8 cellular contexts compared by ENCODE assay signal in the genomic region with DNA sequence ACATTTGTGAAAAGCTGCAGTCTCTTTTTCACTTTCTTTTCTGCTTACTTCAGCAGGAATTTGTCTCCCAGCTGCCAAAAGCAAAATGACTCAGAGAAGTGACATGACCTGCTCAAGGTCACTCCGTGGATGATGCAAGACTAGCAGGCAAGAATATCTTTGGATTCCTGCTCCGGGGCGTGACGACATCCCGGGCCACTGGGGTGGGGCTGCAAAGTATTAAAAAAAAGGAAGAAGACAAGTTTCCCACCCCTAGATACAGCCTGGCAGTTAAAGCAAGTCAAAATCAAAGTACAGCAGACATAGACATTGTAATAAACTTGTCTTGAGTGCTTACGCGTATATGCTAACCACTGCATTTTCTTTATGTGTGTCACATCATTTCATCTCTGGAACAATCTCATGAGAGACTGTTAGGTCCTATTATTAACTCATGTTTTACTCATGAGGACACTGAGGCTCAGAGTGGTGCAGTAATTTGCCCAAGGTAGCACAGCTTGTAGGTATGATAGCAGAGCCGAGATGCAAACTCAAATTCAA.
DNase-seq lines count a peak whose midpoint lies in the region; ATAC-seq and TF ChIP-seq lines count a peak whose summit lies in the region.

No MANE protein-coding gene starts in this region.

- in situ Hi-C loops in IMR-90 (cut with MboI; ENCODE audit: low sequenced_read_pairs), result no loop called here
- in situ Hi-C loops in GM13976 (cut with MboI; ENCODE audit: low sequenced_read_pairs, unreplicated experiment), result loop anchor here (25.0 kb wide), 1 partner anchor 333 kb away; no protein-coding TSS in a partner anchor

- peak overlapping the region; percentile 73; the same call in 1 of the 2 replicates for H4K91ac ChIP-seq in IMR-90 (ENCODE audit: insufficient read depth, low read depth, low read length)

- peak overlapping the region; percentile 5 for H2AK5ac ChIP-seq in IMR-90 (ENCODE audit: low read depth, low read length)

- no peak overlapping the region for H3K27ac Mint-ChIP-seq in glutamatergic neuron (ENCODE audit: unreplicated experiment)

- H2BK15ac ChIP-seq in IMR-90 (ENCODE audit: low read depth, low read length), result peak overlapping the region; percentile 26; the same call in 2 of the 3 replicates

- TF ChIP-seq POLR2A in IMR-90 (IDR thresholded peaks at IDR 0.05; ENCODE audit: low read depth, low read length) (no peak), testis (IDR thresholded peaks at IDR 0.05) (no peak)

- no peaks in the 10 kb centered on the region for H3K27me3 Mint-ChIP-seq in glutamatergic neuron (ENCODE audit: unreplicated experiment)

- H3K4me1 ChIP-seq in BLaER1 (peaks cover 83% of the 10 kb centered on the region), IMR-90 (ENCODE audit: control insufficient read depth, insufficient read depth, low read length) (peaks cover 21% of the 10 kb centered on the region), adipocyte (ENCODE audit: control insufficient read depth, insufficient read depth, low read length) (peaks cover 51% of the 10 kb centered on the region), testis (peaks cover 57% of the 10 kb centered on the region)

- ATAC-seq in IMR-90 (ENCODE audit: low read depth), result peak; percentile 41
- ATAC-seq in HG03378 (IDR thresholded peaks at IDR 0.05; ENCODE audit: unreplicated experiment), result no peak

- peaks cover 8% of the 10 kb centered on the region for H3K9me1 ChIP-seq in IMR-90 (ENCODE audit: insufficient read depth, low read length)

- H3K27ac ChIP-seq in BLaER1 (no peak overlapping the region), IMR-90 (ENCODE audit: insufficient read depth, low read length) (peak overlapping the region; percentile 2; the same call in 1 of the 2 replicates), testis (peak overlapping the region; percentile 52 to 74)

- H3K79me1 ChIP-seq in IMR-90 (ENCODE audit: low read depth in 1 of 2, low read length in 2 of 2), result no peaks in the 10 kb centered on the region

- H3K56ac ChIP-seq in IMR-90 (ENCODE audit: extremely low read depth, insufficient read depth, low read length), result no peak overlapping the region

- POLR2A ChIA-PET in IMR-90 (lab: Charles Lee; ENCODE audit: unreplicated experiment), result no interaction called here

- TF ChIP-seq CTCF in IMR-90 (conservative IDR thresholded peaks at IDR 0.05; ENCODE audit: low read depth, low read length) (no peak), testis (IDR thresholded peaks at IDR 0.05) (no peak), glutamatergic neuron (IDR thresholded peaks at IDR 0.05; ENCODE audit: partially characterized antibody, unreplicated experiment) (no peak), GM13976 (IDR thresholded peaks at IDR 0.05; ENCODE audit: borderline replicate concordance, control extremely low read depth, extremely low read depth, insufficient read depth, missing control alignments) (no peak)

- H3K14ac ChIP-seq in IMR-90 (replicated peaks; ENCODE audit: low read depth, low read length), result peak overlapping the region; percentile 41

- CTCF ChIA-PET in IMR-90 (lab: Yijun Ruan, JAX), result interaction anchor here (0.6 kb wide), 1 partner anchor 386 kb away, joined by 3 read pairs; no protein-coding TSS in a partner anchor

- peak overlapping the region; percentile 82 for H3K4ac ChIP-seq in IMR-90 (ENCODE audit: low read depth, low read length)

- peaks cover 23% of the 10 kb centered on the region for H3K27me3 ChIP-seq in BLaER1
- H3K27me3 ChIP-seq in IMR-90 (ENCODE audit: control insufficient read depth, insufficient read depth, low read length), result peaks cover 7% of the 10 kb centered on the region
- H3K27me3 ChIP-seq in adipocyte (replicated peaks; ENCODE audit: control insufficient read depth, insufficient read depth, low read length), result no peaks in the 10 kb centered on the region
- no peaks in the 10 kb centered on the region for H3K27me3 ChIP-seq in testis

- H3K23ac ChIP-seq in IMR-90 (ENCODE audit: low read depth, low read length), result 0 out of 2 replicates have a peak overlapping the region, but pooled peaks have one; percentile 20

- TF ChIP-seq RAD21 in IMR-90 (IDR thresholded peaks at IDR 0.05; ENCODE audit: low read length), result no peak; the same call in 1 of the 2 replicates

- H4K20me1 ChIP-seq in BLaER1 (peaks cover 17% of the 10 kb centered on the region), IMR-90 (ENCODE audit: insufficient read depth, low read length) (no peaks in the 10 kb centered on the region)

- H2AFZ ChIP-seq in IMR-90 (replicated peaks; ENCODE audit: low read length, poor library complexity), result no peak overlapping the region

- H4K8ac ChIP-seq in IMR-90 (ENCODE audit: low read depth in 2 of 2, low read length in 2 of 2), result peak overlapping the region in 1 of 2 experiments; percentile 11; a peak in 1 of 4 replicates

- H3K4me3 ChIP-seq in BLaER1, result no peak overlapping the region
- no peak overlapping the region for H3K4me3 ChIP-seq in IMR-90 (ENCODE audit: insufficient read depth, low read depth, low read length)
- peak overlapping the region; percentile 6 for H3K4me3 ChIP-seq in adipocyte (ENCODE audit: low read length)
- H3K4me3 ChIP-seq in testis, result no peak overlapping the region

- no peaks in the 10 kb centered on the region for H3K9me3 ChIP-seq in BLaER1
- no peaks in the 10 kb centered on the region for H3K9me3 ChIP-seq in IMR-90 (ENCODE audit: control insufficient read depth, insufficient read depth, low read length)
- H3K9me3 ChIP-seq in adipocyte (ENCODE audit: control insufficient read depth, low read length), result no peaks in the 10 kb centered on the region
- H3K9me3 ChIP-seq in testis, result no peaks in the 10 kb centered on the region

- H3K4me1 Mint-ChIP-seq in glutamatergic neuron (ENCODE audit: low read depth, unreplicated experiment), result peaks cover 22% of the 10 kb centered on the region

- DNase-seq in IMR-90 (peak; percentile 96), adipocyte (ENCODE audit: low read depth) (peak; percentile 98), iris pigment epithelial cell (ENCODE audit: low read depth) (peak; percentile 97), testis (peak; percentile 96), glutamatergic neuron (no peak), GM13976 (ENCODE audit: low spot score) (no peak)

- BruUV-seq in IMR-90 (replicated peaks; lab: Mats Ljungman, UMichigan), result no TSS peak

- H2BK5ac ChIP-seq in IMR-90 (ENCODE audit: low read depth, low read length, poor library complexity, severe bottlenecking), result no peak overlapping the region

- dilution Hi-C loops in IMR-90 (cut with HindIII; ENCODE audit: low sequenced_read_pairs, unreplicated experiment), result no loop called here

- H2BK120ac ChIP-seq in IMR-90 (ENCODE audit: low read depth, low read length), result peak overlapping the region; percentile 49

- intact Hi-C loops in IMR-90 (cut with micrococcal nuclease), result loop anchor here (2.0 to 5.0 kb wide), 3 partner anchors 67 to 552 kb away; no protein-coding TSS in a partner anchor
- intact Hi-C loops in testis (cut with DNase I; ENCODE audit: low total_unique reads), result no loop called here

- H3K4me2 ChIP-seq in BLaER1 (peak overlapping the region; percentile 58; the same call in 1 of the 2 replicates), IMR-90 (ENCODE audit: low read depth, low read length) (peak overlapping the region; percentile 2; the same call in 1 of the 2 replicates)

- H3K4me3 Mint-ChIP-seq in glutamatergic neuron (ENCODE audit: unreplicated experiment), result no peak overlapping the region

- no peaks in the 10 kb centered on the region for H3K9me3 Mint-ChIP-seq in glutamatergic neuron (ENCODE audit: unreplicated experiment)

- peak overlapping the region; percentile 35 for H3K18ac ChIP-seq in IMR-90 (ENCODE audit: low read depth, low read length)

- H2AK9ac ChIP-seq in IMR-90 (replicated peaks; ENCODE audit: low read depth, low read length, poor library complexity), result no peak overlapping the region

- no peaks in the 10 kb centered on the region for H3K36me3 Mint-ChIP-seq in glutamatergic neuron (ENCODE audit: unreplicated experiment)

- peak overlapping the region; percentile 77 for H2BK20ac ChIP-seq in IMR-90 (ENCODE audit: low read depth, low read length)

- no CpG with 5 or more reads among the region's 8 CpGs for WGBS in IMR-90 (ENCODE audit: extremely low coverage in 2 of 2, insufficient read length in 1 of 2), 2 experiments
- 46 to 50% methylated on average over 8 of the region's 8 CpGs for WGBS in testis, 2 donors

- H4K5ac ChIP-seq in IMR-90 (ENCODE audit: low read depth, low read length), result peak overlapping the region; percentile 27; the same call in 1 of the 2 replicates

- H3K9ac ChIP-seq in BLaER1 (no peak overlapping the region), IMR-90 (ENCODE audit: low read depth, low read length) (no peak overlapping the region), adipocyte (ENCODE audit: low read length) (peak overlapping the region; percentile 28)

- H3K36me3 ChIP-seq in BLaER1 (no peaks in the 10 kb centered on the region), IMR-90 (ENCODE audit: control insufficient read depth, insufficient read depth, low read length) (no peaks in the 10 kb centered on the region), adipocyte (ENCODE audit: control insufficient read depth, insufficient read depth, low read length, severe bottlenecking) (no peaks in the 10 kb centered on the region), testis (ENCODE audit: low read depth, missing control alignments) (no peaks in the 10 kb centered on the region)

TF ChIP-seq in IMR-90, 13 proteins besides CTCF, POLR2A, EP300 and RAD21 (continues in another document):
- TF ChIP-seq ELK1 (IDR thresholded peaks at IDR 0.05; ENCODE audit: borderline replicate concordance, low read depth, low read length) (no peak), FOS (IDR thresholded peaks at IDR 0.05; ENCODE audit: low read depth, low read length) (peak; percentile 91), RFX5 (IDR thresholded peaks at IDR 0.05; ENCODE audit: low read depth, low read length) (no peak), BHLHE40 (IDR thresholded peaks at IDR 0.05; ENCODE audit: low read depth, low read length) (peak; percentile 48; the same call in 1 of the 2 replicates), MAFK (IDR thresholded peaks at IDR 0.05; ENCODE audit: low read depth, low read length) (peak; percentile 98), NFE2L2 (IDR thresholded peaks at IDR 0.05; ENCODE audit: low read depth, low read length) (no peak), MAZ (IDR thresholded peaks at IDR 0.05; ENCODE audit: borderline replicate concordance, low read depth, low read length) (no peak), CHD1 (IDR thresholded peaks at IDR 0.05; ENCODE audit: low read depth, low read length) (no peak), CEBPB (IDR thresholded peaks at IDR 0.05; ENCODE audit: low read depth, low read length) (peak; percentile 99), MXI1 (IDR thresholded peaks at IDR 0.05; ENCODE audit: borderline replicate concordance, low read depth, low read length) (no peak)

Comparison
In these comparisons a context has a peak if more than half of its experiments do, and no peak if none do; other contexts are left out.
1. DNase-seq: peak in IMR-90 (single experiment), adipocyte (single experiment), iris pigment epithelial cell (single experiment) and testis (single experiment); none in glutamatergic neuron (single experiment) and GM13976 (single experiment).